ENCODE assay signal across 8 cellular contexts in the genomic region with DNA sequence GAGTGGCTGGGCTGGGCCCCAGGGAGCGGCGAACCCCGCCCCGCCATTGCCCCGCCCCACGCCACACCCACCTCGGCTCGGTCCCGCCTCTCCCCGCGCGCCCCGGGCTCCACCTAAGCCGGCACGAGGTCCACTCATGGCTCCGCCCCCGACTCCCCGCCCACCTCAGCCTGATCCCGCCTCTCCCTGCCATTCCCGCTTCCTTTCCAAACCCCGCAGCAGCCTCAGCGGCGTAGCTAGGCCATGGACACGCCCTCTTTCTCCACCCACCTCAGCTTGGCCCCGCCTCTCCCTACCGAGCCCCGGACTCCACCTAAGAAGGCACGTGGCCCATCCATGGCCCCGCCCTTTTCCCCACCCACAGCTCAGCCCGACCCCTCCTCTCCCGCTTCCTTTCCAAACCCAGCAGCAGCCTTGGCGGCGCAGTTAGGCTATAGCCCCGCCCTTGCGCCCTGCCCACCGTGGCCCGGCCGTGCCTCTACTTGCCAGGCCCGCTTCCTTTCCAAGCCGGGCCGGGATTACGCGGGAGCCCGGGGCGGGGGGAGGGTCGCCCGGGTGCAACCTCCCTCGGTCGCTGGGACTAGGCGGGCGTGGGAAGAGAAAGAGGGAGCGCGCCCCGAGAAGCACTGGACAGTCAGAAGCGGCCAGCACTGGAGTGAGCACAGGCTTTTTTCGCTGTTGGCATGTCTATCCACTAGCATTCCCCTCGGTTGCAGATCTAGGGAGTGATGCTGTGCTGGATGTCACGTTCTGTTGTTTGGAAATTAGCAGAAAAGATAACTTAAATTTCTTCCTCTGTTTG. TPM values are rescaled to one million over a fixed set of nuclear protein-coding genes. Genes with fewer than 3 reads are reported as not detected.
DNase-seq lines count a peak whose midpoint lies in the region; ATAC-seq and TF ChIP-seq lines count a peak whose summit lies in the region.

A gene with protein sequence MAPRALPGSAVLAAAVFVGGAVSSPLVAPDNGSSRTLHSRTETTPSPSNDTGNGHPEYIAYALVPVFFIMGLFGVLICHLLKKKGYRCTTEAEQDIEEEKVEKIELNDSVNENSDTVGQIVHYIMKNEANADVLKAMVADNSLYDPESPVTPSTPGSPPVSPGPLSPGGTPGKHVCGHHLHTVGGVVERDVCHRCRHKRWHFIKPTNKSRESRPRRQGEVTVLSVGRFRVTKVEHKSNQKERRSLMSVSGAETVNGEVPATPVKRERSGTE (minus strand): TSS at position 4 of the 802 bp plus-strand sequence. CDS start 89 bp downstream, outside the sequence.

- peak; percentile 85 for ATAC-seq in GM21737 (IDR thresholded peaks at IDR 0.05; ENCODE audit: unreplicated experiment)
- peak; percentile 95 for ATAC-seq in Panc1
- ATAC-seq in activated T-cell treated with anti-CD3 and anti-CD28 coated beads, Interleukin-2, amount 50 U/mL, for 4 hours = peak; percentile 88 to 90

- no peaks in the 10 kb centered on the region for H3K9me3 ChIP-seq in Panc1 (ENCODE audit: control insufficient read depth, insufficient read depth, low read depth, low read length)

- TF ChIP-seq CTCF in Panc1 (IDR thresholded peaks at IDR 0.05) (no peak), epithelial cell of proximal tubule (conservative IDR thresholded peaks at IDR 0.05; ENCODE audit: low read depth, low read length) (no peak)

- H3K4me3 Mint-ChIP-seq in activated T-cell treated with anti-CD3 and anti-CD28 coated beads, Interleukin-2, amount 50 U/mL, for 4 hours = peak within 1 kb of the TSS; percentile 89

- no peaks in the 10 kb centered on the region for H3K27me3 Mint-ChIP-seq in activated T-cell treated with anti-CD3 and anti-CD28 coated beads, Interleukin-2, amount 50 U/mL, for 4 hours (ENCODE audit: low read depth)

- H3K27me3 ChIP-seq in Panc1 (ENCODE audit: control insufficient read depth, insufficient read depth, low read length) = no peaks in the 10 kb centered on the region

- CTCF ChIA-PET in Panc1 (lab: Charles Lee) = interaction anchor here (0.6 kb wide), 1 partner anchor 121 kb away, joined by 6 read pairs; no protein-coding TSS in a partner anchor

- POLR2A ChIA-PET in Panc1 (lab: Charles Lee) = interaction anchor here (0.7 to 1.0 kb wide), 2 partner anchors 32 to 76 kb away, joined by 3 to 6 read pairs; no protein-coding TSS in a partner anchor

- no TSS peak for BruUV-seq in Panc1 (replicated peaks; lab: Mats Ljungman, UMichigan)

- peaks cover 9% of the 10 kb centered on the region; the same call in 1 of the 2 replicates for H3K4me1 ChIP-seq in Panc1 (ENCODE audit: control insufficient read depth, insufficient read depth, low read length)

- in situ Hi-C loops in Panc1 (cut with HindIII; ENCODE audit: low pct_unique_long_range_greater_than_20kb, low sequenced_read_pairs) = no loop called here

- H3K4me1 Mint-ChIP-seq in activated T-cell treated with anti-CD3 and anti-CD28 coated beads, Interleukin-2, amount 50 U/mL, for 4 hours (ENCODE audit: low read depth) = peaks cover 35% of the 10 kb centered on the region

- peaks cover 2% of the 10 kb centered on the region for H3K36me3 Mint-ChIP-seq in activated T-cell treated with anti-CD3 and anti-CD28 coated beads, Interleukin-2, amount 50 U/mL, for 4 hours (ENCODE audit: insufficient read depth)

- peak within 1 kb of the TSS; percentile 78 for H3K27ac ChIP-seq in Panc1 (ENCODE audit: low read length)

- H3K4me3 ChIP-seq in Panc1 (ENCODE audit: low read depth in 2 of 2, low read length in 2 of 2) (peak within 1 kb of the TSS; percentile 66 to 68), epithelial cell of proximal tubule (ENCODE audit: low read depth, low read length) (peak within 1 kb of the TSS; percentile 93)

- H3K36me3 ChIP-seq in Panc1 (ENCODE audit: control insufficient read depth, insufficient read depth, low read length) = no peaks in the 10 kb centered on the region

- intact Hi-C loops in Panc1 (cut with micrococcal nuclease; ENCODE audit: unreplicated experiment) = no loop called here

- peak; percentile 93 for DNase-seq in DMS114 treated with DMSO at 0.1 percent for 48 hours (lab: John Stamatoyannopoulos, UW; ENCODE audit: unreplicated experiment)
- peak; percentile 88 for DNase-seq in KG1 (lab: John Stamatoyannopoulos, UW)
- DNase-seq in Panc1 (ENCODE audit: low read depth, low spot score) = peak; percentile 97
- DNase-seq in activated T-cell treated with anti-CD3 and anti-CD28 coated beads, Interleukin-2, amount 50 U/mL, for 4 hours = peak; percentile 98
- DNase-seq in epithelial cell of proximal tubule (ENCODE audit: low read depth) = peak; percentile 92
- peak; percentile 100 for DNase-seq in mucosa of gallbladder (ENCODE audit: low spot score)
- DNase-seq in stimulated activated CD8-positive, alpha-beta memory T cell treated with anti-CD3 and anti-CD28 coated beads, Interleukin-4, amount 100 ng/mL, for 24 hours (ENCODE audit: low read depth) = peak; percentile 98

- no peaks in the 10 kb centered on the region for H3K9me3 Mint-ChIP-seq in activated T-cell treated with anti-CD3 and anti-CD28 coated beads, Interleukin-2, amount 50 U/mL, for 4 hours

RNA-seq across cellular contexts. Expression of the gene that starts here (rescaled TPM):
- total RNA-seq in Panc1 (2021; ENCODE audit: unreplicated experiment) (29.1 TPM), epithelial cell of proximal tubule (45.8 and 69.7 TPM in 2 replicates), mucosa of gallbladder (33.8 TPM)
- polyA plus RNA-seq in Panc1 (2012; ENCODE audit: insufficient read length) = 7.2 TPM
- total RNA-seq in activated T-cell treated with anti-CD3 and anti-CD28 coated beads, Interleukin-2, amount 50 U/mL, for 4 hours = 1 to 10 TPM; 7.7 to 9.0 (median 8.2) TPM

Comparison
In these comparisons a context has a peak if more than half of its experiments do, and no peak if none do; other contexts are left out.
1. Peak in every context shown above with its lines: DNase-seq, ATAC-seq, H3K4me3 ChIP-seq and H3K27ac ChIP-seq.